Comparison of ENCODE assay signal across 24 cellular contexts in genomic region chr13:76934671-76935070, GRCh38. TPM values are rescaled to one million over a fixed set of nuclear protein-coding genes. Genes with fewer than 3 reads are reported as not detected.
"Had no signal": no experiment of that assay in that cellular context is flagged by ENCODE, and none has a peak within 500 bp of the region (broad histone marks: within the 10 kb centered on the region; RNA-seq: fewer than 3 reads in every experiment).

No MANE protein-coding gene starts in this region.

- H3K79me2 ChIP-seq: hepatocyte, parathyroid adenoma had no signal

- DNase-seq: activated CD4-positive, alpha-beta T cell treated with anti-CD3 and anti-CD28 coated beads for 1 hour; activated CD8-positive, alpha-beta memory T cell treated with anti-CD3 and anti-CD28 coated beads for 24 hours; activated CD8-positive, alpha-beta memory T cell treated with anti-CD3 and anti-CD28 coated beads, Interleukin-2, amount 50 U/mL, for 48 hours; activated effector memory CD4-positive, alpha-beta T cell treated with Interleukin-2 at 50 U/mL for 16 hours; activated naive CD4-positive, alpha-beta T cell treated with anti-CD3 and anti-CD28 coated beads, Interleukin-2, amount 10 ng/mL, durations not matched to agents 7 days and 5 days; activated naive CD8-positive, alpha-beta T cell treated with anti-CD3 and anti-CD28 coated beads, Interleukin-2, amount 50 U/mL, for 24 hours; activated T-cell treated with anti-CD3 and anti-CD28 coated beads, Interleukin-2, amount 50 U/mL, for 48 hours; aorta; brain microvascular endothelial cell; effector memory CD4-positive, alpha-beta T cell; lower lobe of right lung; natural killer cell; stimulated activated CD4-positive, alpha-beta T cell treated with anti-CD3 and anti-CD28 coated beads, Interleukin-4, amount 100 ng/mL, for 24 hours; stomach; WERI-Rb-1 had no signal

- H3K27ac ChIP-seq: brain microvascular endothelial cell, esophagus muscularis mucosa, hepatocyte, lower lobe of right lung, parathyroid adenoma, stomach, WERI-Rb-1 had no signal

- H3K4me3 ChIP-seq: esophagus muscularis mucosa, hepatocyte, lower lobe of right lung, stomach had no signal

- H3K4me2 ChIP-seq: hepatocyte had no signal

- H3K36me3 Mint-ChIP-seq: activated naive CD4-positive, alpha-beta T cell treated with anti-CD3 and anti-CD28 coated beads, Interleukin-2, amount 10 ng/mL, durations not matched to agents 7 days and 5 days; stimulated activated effector memory CD8-positive, alpha-beta T cell treated with anti-CD3 and anti-CD28 coated beads, Interleukin-12 subunit alpha, Interleukin-12 subunit beta, amount 100 ng/mL, for 72 hours; type B pancreatic cell had no signal

- H3K27me3 ChIP-seq: brain microvascular endothelial cell, esophagus muscularis mucosa, hepatocyte, stomach had no signal

- H3K27me3 Mint-ChIP-seq: activated naive CD4-positive, alpha-beta T cell treated with anti-CD3 and anti-CD28 coated beads, Interleukin-2, amount 10 ng/mL, durations not matched to agents 7 days and 5 days; activated naive CD8-positive, alpha-beta T cell treated with anti-CD3 and anti-CD28 coated beads, Interleukin-2, amount 50 U/mL, for 24 hours; dendritic cell treated with granulocyte-macrophage colony-stimulating factor and Interleukin-4, amounts not matched to agents 40 ng/mL and 50 ng/mL, for 4 days; type B pancreatic cell had no signal

- H3K27ac Mint-ChIP-seq: activated naive CD4-positive, alpha-beta T cell treated with anti-CD3 and anti-CD28 coated beads, Interleukin-2, amount 10 ng/mL, durations not matched to agents 7 days and 5 days; activated naive CD8-positive, alpha-beta T cell treated with anti-CD3 and anti-CD28 coated beads, Interleukin-2, amount 50 U/mL, for 24 hours; dendritic cell treated with granulocyte-macrophage colony-stimulating factor and Interleukin-4, amounts not matched to agents 40 ng/mL and 50 ng/mL, for 4 days; natural killer cell; stimulated activated effector memory CD8-positive, alpha-beta T cell treated with anti-CD3 and anti-CD28 coated beads, Interleukin-12 subunit alpha, Interleukin-12 subunit beta, amount 100 ng/mL, for 72 hours; type B pancreatic cell had no signal

- H3K9me3 Mint-ChIP-seq: central memory CD8-positive, alpha-beta T cell; natural killer cell; stimulated activated effector memory CD8-positive, alpha-beta T cell treated with anti-CD3 and anti-CD28 coated beads, Interleukin-12 subunit alpha, Interleukin-12 subunit beta, amount 100 ng/mL, for 72 hours had no signal

- H3K36me3 ChIP-seq: brain microvascular endothelial cell, esophagus muscularis mucosa, lower lobe of right lung, stomach, WERI-Rb-1 had no signal

- H3K4me1 Mint-ChIP-seq: activated naive CD4-positive, alpha-beta T cell treated with anti-CD3 and anti-CD28 coated beads, Interleukin-2, amount 10 ng/mL, durations not matched to agents 7 days and 5 days; activated naive CD8-positive, alpha-beta T cell treated with anti-CD3 and anti-CD28 coated beads, Interleukin-2, amount 50 U/mL, for 24 hours; central memory CD8-positive, alpha-beta T cell; natural killer cell; stimulated activated effector memory CD8-positive, alpha-beta T cell treated with anti-CD3 and anti-CD28 coated beads, Interleukin-12 subunit alpha, Interleukin-12 subunit beta, amount 100 ng/mL, for 72 hours had no signal

- H3K4me1 ChIP-seq: esophagus muscularis mucosa, lower lobe of right lung, parathyroid adenoma had no signal

- H3K9ac ChIP-seq: parathyroid adenoma had no signal

- H2AFZ ChIP-seq: hepatocyte, parathyroid adenoma had no signal

- ATAC-seq: activated naive CD8-positive, alpha-beta T cell treated with anti-CD3 and anti-CD28 coated beads, Interleukin-2, amount 50 U/mL, for 24 hours; lower lobe of right lung; natural killer cell; sciatic nerve; stimulated activated effector memory CD8-positive, alpha-beta T cell treated with anti-CD3 and anti-CD28 coated beads, Interleukin-12 subunit alpha, Interleukin-12 subunit beta, amount 100 ng/mL, for 72 hours had no signal

- H3K4me3 Mint-ChIP-seq: activated naive CD4-positive, alpha-beta T cell treated with anti-CD3 and anti-CD28 coated beads, Interleukin-2, amount 10 ng/mL, durations not matched to agents 7 days and 5 days; activated naive CD8-positive, alpha-beta T cell treated with anti-CD3 and anti-CD28 coated beads, Interleukin-2, amount 50 U/mL, for 24 hours; central memory CD8-positive, alpha-beta T cell; dendritic cell treated with granulocyte-macrophage colony-stimulating factor and Interleukin-4, amounts not matched to agents 40 ng/mL and 50 ng/mL, for 4 days; natural killer cell; stimulated activated effector memory CD8-positive, alpha-beta T cell treated with anti-CD3 and anti-CD28 coated beads, Interleukin-12 subunit alpha, Interleukin-12 subunit beta, amount 100 ng/mL, for 72 hours; type B pancreatic cell had no signal

RNA-seq across cellular contexts. Expression of gene ACOD1, which starts 13.6 kb away (rescaled TPM):
- total RNA-seq: aorta, endothelial cell of umbilical vein, esophagus muscularis mucosa, hepatocyte, lower lobe of right lung, natural killer cell, sciatic nerve, stomach had no signal
- polyA plus RNA-seq: aorta, endothelial cell of umbilical vein, hepatocyte had no signal
